8 cellular contexts compared by ENCODE assay signal in the genomic region with DNA sequence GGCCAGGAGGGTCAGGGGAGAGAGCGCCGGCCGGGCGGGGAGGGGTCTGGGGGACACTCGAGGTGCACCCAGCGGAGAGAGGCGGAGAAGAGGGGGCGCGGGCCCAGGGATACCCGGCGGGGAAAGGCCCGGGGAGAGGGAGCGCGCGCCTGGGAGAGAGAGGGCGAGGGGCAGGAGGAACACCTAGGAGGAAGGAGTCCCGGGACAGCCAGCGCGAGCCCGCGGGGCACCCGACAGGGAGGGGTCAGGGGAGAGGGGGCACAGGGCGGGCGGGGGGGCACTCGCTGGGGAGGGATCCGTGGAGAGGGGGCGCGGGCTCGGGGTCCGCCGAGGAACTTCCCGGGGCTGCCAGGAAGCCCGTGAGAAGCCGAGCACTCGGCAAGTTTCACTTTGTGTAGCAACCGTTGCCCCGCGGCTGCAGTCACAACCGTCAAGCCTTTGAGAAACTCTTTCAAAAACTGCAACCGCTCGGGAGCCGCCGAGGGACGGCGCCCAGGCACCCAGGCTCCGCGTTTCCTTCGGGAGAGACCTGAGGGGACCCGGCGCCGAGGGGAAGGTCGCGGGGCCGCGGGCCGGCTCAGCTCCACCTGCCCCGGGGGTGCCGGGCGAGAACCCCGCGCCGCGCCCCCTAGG. TPM values are rescaled to one million over a fixed set of nuclear protein-coding genes. Genes with fewer than 3 reads are reported as not detected.
DNase-seq lines count a peak whose midpoint lies in the region; ATAC-seq and TF ChIP-seq lines count a peak whose summit lies in the region.

No MANE protein-coding gene starts in this region.

- H3K9ac ChIP-seq in BLaER1 = peak overlapping the region; percentile 84

- H3K36me3 ChIP-seq in BLaER1 (peaks cover 14% of the 10 kb centered on the region; the same call in 1 of the 2 replicates), neuron (ENCODE audit: insufficient read depth, low read length) (peaks cover 2% of the 10 kb centered on the region), thyroid gland (no peaks in the 10 kb centered on the region)

- peak overlapping the region; percentile 84 for H3K4me2 ChIP-seq in BLaER1

- H3K4me1 ChIP-seq in BLaER1 = peaks cover 45% of the 10 kb centered on the region
- H3K4me1 ChIP-seq in neuron (ENCODE audit: insufficient read depth, low read length) = peaks cover 20% of the 10 kb centered on the region
- peaks cover 27 to 39% of the 10 kb centered on the region in 2 donors for H3K4me1 ChIP-seq in thyroid gland

- peak overlapping the region; percentile 92 for H2AFZ ChIP-seq in neuron (ENCODE audit: low read depth, low read length)

- H3K27ac ChIP-seq in BLaER1 (peak overlapping the region; percentile 91), thyroid gland (peak overlapping the region; percentile 78 to 98 (median 98))

- peak; percentile 45 for ATAC-seq in HG03354 (IDR thresholded peaks at IDR 0.05; ENCODE audit: poor library complexity, severe bottlenecking, unreplicated experiment)

- H3K9me3 ChIP-seq in BLaER1 = peaks cover 8% of the 10 kb centered on the region; the same call in 1 of the 2 replicates
- no peaks in the 10 kb centered on the region for H3K9me3 ChIP-seq in neuron (ENCODE audit: low read length)
- H3K9me3 ChIP-seq in thyroid gland = no peaks in the 10 kb centered on the region

- H3K27me3 ChIP-seq in BLaER1 (no peaks in the 10 kb centered on the region), neuron (ENCODE audit: insufficient read depth, low read length) (no peaks in the 10 kb centered on the region), thyroid gland (no peaks in the 10 kb centered on the region)

- no peak for TF ChIP-seq POLR2A in thyroid gland (IDR thresholded peaks at IDR 0.05)

- TF ChIP-seq CTCF in foreskin fibroblast (IDR thresholded peaks at IDR 0.05; ENCODE audit: low read depth, low read length) (no peak), thyroid gland (IDR thresholded peaks at IDR 0.05) (no peak)

- intact Hi-C loops in thyroid gland (cut with DNase I) = no loop called here

- WGBS in thyroid gland, 2 donors = 1 to 2% methylated on average over 21 to 47 of the region's 63 CpGs

- H3K4me3 ChIP-seq in BLaER1 (peak overlapping the region; percentile 88), foreskin fibroblast (ENCODE audit: low read depth in 1 of 2, low read length in 2 of 2) (peak overlapping the region; percentile 65 to 87), neuron (ENCODE audit: low read length) (peak overlapping the region; percentile 64), thyroid gland (replicated peaks in 1 of 3) (peak overlapping the region; percentile 29 to 90 (median 48))

- H4K20me1 ChIP-seq in BLaER1 = peaks cover 44% of the 10 kb centered on the region

- peak; percentile 37 for DNase-seq in GM19240 (ENCODE audit: insufficient read length, low spot score)
- DNase-seq in RKO (ENCODE audit: low spot score) = peak; percentile 68
- DNase-seq in activated effector memory CD4-positive, alpha-beta T cell treated with Interleukin-2 at 50 U/mL for 16 hours = peak; percentile 53
- peak; percentile 51 to 81 for DNase-seq in foreskin fibroblast
- peak; percentile 69 to 73 for DNase-seq in thyroid gland

RNA-seq across cellular contexts. Expression of gene EZR, which starts 0.5 kb away (rescaled TPM):
- 100 to 1,000 TPM; 221 to 412 (median 339) TPM for total RNA-seq in thyroid gland

Comparison
In these comparisons a context has a peak if more than half of its experiments do, and no peak if none do; other contexts are left out.
1. Peak in every context shown above with its lines: DNase-seq, ATAC-seq, H3K4me3 ChIP-seq and H3K27ac ChIP-seq.